In genomic region chr4:113759696-113760093, GRCh38 we compare ENCODE assay signal across 8 cellular contexts. TPM values are rescaled to one million over a fixed set of nuclear protein-coding genes. Genes with fewer than 3 reads are reported as not detected.
DNase-seq lines count a peak whose midpoint lies in the region; ATAC-seq and TF ChIP-seq lines count a peak whose summit lies in the region.

No MANE protein-coding gene starts in this region.

- peak overlapping the region; percentile 95 to 99 for H3K27ac ChIP-seq in breast epithelium

- H3K4me1 Mint-ChIP-seq in stimulated activated naive CD8-positive, alpha-beta T cell treated with anti-CD3 and anti-CD28 coated beads, Interleukin-15, Interleukin-2, amounts not matched to agents 100 ng/mL and 50 ng/mL, for 24 hours (ENCODE audit: low read depth): peaks cover 62% of the 10 kb centered on the region
- peaks cover 46% of the 10 kb centered on the region for H3K4me1 Mint-ChIP-seq in mesothelial cell of epicardium

- intact Hi-C loops in breast epithelium (cut with DNase I; ENCODE audit: low total_unique reads): loop anchor here (10.0 kb wide), 2 partner anchors 205 to 375 kb away; no protein-coding TSS in a partner anchor

- no peaks in the 10 kb centered on the region for H3K4me1 ChIP-seq in breast epithelium

- no peaks in the 10 kb centered on the region for H3K9me3 ChIP-seq in breast epithelium

- H3K36me3 Mint-ChIP-seq in stimulated activated naive CD8-positive, alpha-beta T cell treated with anti-CD3 and anti-CD28 coated beads, Interleukin-15, Interleukin-2, amounts not matched to agents 100 ng/mL and 50 ng/mL, for 24 hours (ENCODE audit: low read depth): peaks cover 52% of the 10 kb centered on the region
- H3K36me3 Mint-ChIP-seq in mesothelial cell of epicardium: no peaks in the 10 kb centered on the region

- H3K4me3 Mint-ChIP-seq in stimulated activated naive CD8-positive, alpha-beta T cell treated with anti-CD3 and anti-CD28 coated beads, Interleukin-15, Interleukin-2, amounts not matched to agents 100 ng/mL and 50 ng/mL, for 24 hours: peak overlapping the region; percentile 98
- H3K4me3 Mint-ChIP-seq in mesothelial cell of epicardium: peak overlapping the region; percentile 84

- H3K27me3 ChIP-seq in breast epithelium: no peaks in the 10 kb centered on the region

- no peaks in the 10 kb centered on the region for H3K9me3 Mint-ChIP-seq in stimulated activated naive CD8-positive, alpha-beta T cell treated with anti-CD3 and anti-CD28 coated beads, Interleukin-15, Interleukin-2, amounts not matched to agents 100 ng/mL and 50 ng/mL, for 24 hours
- H3K9me3 Mint-ChIP-seq in mesothelial cell of epicardium: no peaks in the 10 kb centered on the region

- no peak for ATAC-seq in stimulated activated naive CD8-positive, alpha-beta T cell treated with anti-CD3 and anti-CD28 coated beads, Interleukin-15, Interleukin-2, amounts not matched to agents 100 U/mL and 50 U/mL, for 24 hours
- ATAC-seq in HG02678 (IDR thresholded peaks at IDR 0.05; ENCODE audit: unreplicated experiment): no peak
- no peak for ATAC-seq in HG03095 (IDR thresholded peaks at IDR 0.05; ENCODE audit: unreplicated experiment)

- no peak for TF ChIP-seq CTCF in breast epithelium (IDR thresholded peaks at IDR 0.05)
- TF ChIP-seq CTCF in mesothelial cell of epicardium (IDR thresholded peaks at IDR 0.05; ENCODE audit: unreplicated experiment): no peak

- no peak for DNase-seq in stimulated activated naive CD8-positive, alpha-beta T cell treated with anti-CD3 and anti-CD28 coated beads, Interleukin-15, Interleukin-2, amounts not matched to agents 100 U/mL and 50 U/mL, for 24 hours
- DNase-seq in breast epithelium (ENCODE audit: low spot score in 2 of 2) (no peak), mesothelial cell of epicardium (ENCODE audit: low spot score in 2 of 2, unreplicated experiment in 2 of 2) (no peak), HuH-7.5 (ENCODE audit: low spot score) (no peak), NCI-H1417 treated with DMSO at 0.1 percent for 48 hours (lab: John Stamatoyannopoulos, UW) (no peak)

- peak overlapping the region; percentile 99 for H3K27ac Mint-ChIP-seq in stimulated activated naive CD8-positive, alpha-beta T cell treated with anti-CD3 and anti-CD28 coated beads, Interleukin-15, Interleukin-2, amounts not matched to agents 100 ng/mL and 50 ng/mL, for 24 hours
- peak overlapping the region; percentile 99 for H3K27ac Mint-ChIP-seq in mesothelial cell of epicardium

- H3K27me3 Mint-ChIP-seq in stimulated activated naive CD8-positive, alpha-beta T cell treated with anti-CD3 and anti-CD28 coated beads, Interleukin-15, Interleukin-2, amounts not matched to agents 100 ng/mL and 50 ng/mL, for 24 hours: no peaks in the 10 kb centered on the region
- no peaks in the 10 kb centered on the region for H3K27me3 Mint-ChIP-seq in mesothelial cell of epicardium (ENCODE audit: low read depth)

- no peaks in the 10 kb centered on the region for H3K36me3 ChIP-seq in breast epithelium

- no peak for TF ChIP-seq POLR2A in breast epithelium (IDR thresholded peaks at IDR 0.05)

- H3K4me3 ChIP-seq in breast epithelium: peak overlapping the region; percentile 64 to 94 (median 79)

RNA-seq across cellular contexts. Expression of gene CAMK2D, which starts 1.8 kb away (rescaled TPM):
- total RNA-seq in breast epithelium (10 to 100 TPM; 47.7 to 62.1 (median 57.7) TPM), mesothelial cell of epicardium (31.7 to 35.1 TPM (median 33.9 TPM) in 3 replicates)
